Comparison of ENCODE assay signal across 8 cellular contexts in the genomic region with DNA sequence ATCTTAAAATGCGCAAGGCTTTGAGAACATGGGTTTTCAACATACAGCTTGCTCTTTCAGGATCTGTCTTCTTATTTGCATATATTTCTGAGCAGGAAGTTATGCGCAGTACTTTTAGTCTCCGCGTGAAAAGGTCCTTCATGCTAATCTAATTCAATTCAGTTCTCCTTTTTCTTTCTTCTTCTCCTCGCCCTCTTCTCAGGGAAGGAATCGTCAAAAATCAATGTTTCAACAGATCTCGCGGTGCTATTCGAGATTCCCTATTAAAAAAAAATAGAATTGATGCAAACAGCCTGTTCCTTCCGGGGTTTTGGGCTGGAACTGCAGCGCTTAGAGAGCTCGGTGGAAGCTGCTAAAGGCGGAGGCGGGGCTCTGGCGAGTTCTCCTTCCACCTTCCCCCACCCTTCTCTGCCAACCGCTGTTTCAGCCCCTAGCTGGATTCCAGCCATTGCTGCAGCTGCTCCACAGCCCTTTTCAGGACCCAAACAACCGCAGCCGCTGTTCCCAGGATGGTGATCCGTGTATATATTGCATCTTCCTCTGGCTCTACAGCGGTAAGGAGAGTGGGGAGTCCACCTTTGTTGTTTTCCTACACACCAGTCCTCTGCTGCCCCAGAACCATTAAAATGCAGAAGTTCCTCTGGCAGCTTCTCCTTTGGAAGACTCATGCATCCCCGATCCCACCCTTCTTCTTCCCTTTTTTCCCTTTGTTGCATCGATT. TPM values are rescaled to one million over a fixed set of nuclear protein-coding genes. Genes with fewer than 3 reads are reported as not detected.
DNase-seq lines count a peak whose midpoint lies in the region; ATAC-seq, FAIRE-seq and TF ChIP-seq lines count a peak whose summit lies in the region.

A gene with protein sequence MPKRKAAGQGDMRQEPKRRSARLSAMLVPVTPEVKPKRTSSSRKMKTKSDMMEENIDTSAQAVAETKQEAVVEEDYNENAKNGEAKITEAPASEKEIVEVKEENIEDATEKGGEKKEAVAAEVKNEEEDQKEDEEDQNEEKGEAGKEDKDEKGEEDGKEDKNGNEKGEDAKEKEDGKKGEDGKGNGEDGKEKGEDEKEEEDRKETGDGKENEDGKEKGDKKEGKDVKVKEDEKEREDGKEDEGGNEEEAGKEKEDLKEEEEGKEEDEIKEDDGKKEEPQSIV (minus strand): TSS at position 222 of the 721 bp plus-strand sequence. CDS start 80,364 bp downstream, outside the sequence.
A gene (plus strand): TSS at position 411 of the 721 bp plus-strand sequence. CDS start 99 bp downstream, at position 510.

- H3K27me3 ChIP-seq in keratinocyte (ENCODE audit: control insufficient read depth, extremely low read depth, insufficient read depth, low read length): no peaks in the 10 kb centered on the region

- no peaks in the 10 kb centered on the region for H3K36me3 ChIP-seq in keratinocyte (ENCODE audit: control insufficient read depth in 2 of 2, extremely low read depth in 1 of 2, insufficient read depth in 2 of 2, low read length in 2 of 2)

- H3K79me2 ChIP-seq in keratinocyte (ENCODE audit: control insufficient read depth, insufficient read depth, low read length): peaks cover 7% of the 10 kb centered on the region

- H2AFZ ChIP-seq in keratinocyte (ENCODE audit: control insufficient read depth, low read length): peak within 1 kb of the TSS; percentile 88

- peak; percentile 97 for ATAC-seq in HG02588 (IDR thresholded peaks at IDR 0.05; ENCODE audit: unreplicated experiment)
- peak; percentile 95 to 97 for ATAC-seq in activated CD4-positive, CD25-positive, alpha-beta regulatory T cell treated with anti-CD3 and anti-CD28 coated beads, Interleukin-2, amount 50 U/mL, for 24 hours

- H3K27ac ChIP-seq in keratinocyte (ENCODE audit: control insufficient read depth, insufficient read depth, low read length): peak within 1 kb of the TSS; percentile 69

- H3K4me1 ChIP-seq in keratinocyte (ENCODE audit: control insufficient read depth, extremely low read depth, insufficient read depth, low read length): peaks cover 4% of the 10 kb centered on the region

- no peaks in the 10 kb centered on the region for H4K20me1 ChIP-seq in keratinocyte (ENCODE audit: control insufficient read depth, extremely low read depth, insufficient read depth, low read length)

- DNase-seq in NCI-H1105 treated with DMSO at 0.1 percent for 48 hours (lab: John Stamatoyannopoulos, UW) (peak; percentile 46), cerebellar cortex (ENCODE audit: low spot score) (peak; percentile 62), keratinocyte (ENCODE audit: low read depth, low spot score) (peak; percentile 28), cerebellum (ENCODE audit: low spot score) (no peak)
- DNase-seq in stimulated activated CD4-positive, alpha-beta T cell treated with anti-CD3 and anti-CD28 coated beads, Interleukin-12 subunit alpha, Interleukin-12 subunit beta, amount 100 ng/mL, for 48 hours (ENCODE audit: low read depth in 2 of 3, low spot score in 1 of 3): peak; percentile 41 to 52 (median 48)

- peak within 1 kb of the TSS; percentile 88 for H3K4me2 ChIP-seq in keratinocyte (ENCODE audit: control insufficient read depth, extremely low read depth, insufficient read depth, low read depth, low read length)

- no peaks in the 10 kb centered on the region for H3K9me1 ChIP-seq in keratinocyte (ENCODE audit: control insufficient read depth, extremely low read depth, insufficient read depth, low read length)

- TF ChIP-seq CTCF in GM12875 (IDR thresholded peaks at IDR 0.05; ENCODE audit: borderline replicate concordance, insufficient read depth, low read depth, low read length): no peak
- no peak for TF ChIP-seq CTCF in keratinocyte (optimal IDR thresholded peaks at IDR 0.05 in 1 of 3, IDR thresholded peaks at IDR 0.05 in 1 of 3, conservative IDR thresholded peaks at IDR 0.05 in 1 of 3; ENCODE audit: extremely low read depth in 1 of 3, insufficient read depth in 2 of 3, low read length in 3 of 3)

- H3K4me3 ChIP-seq in GM12875 (ENCODE audit: low read depth, low read length) (peak within 1 kb of the TSS; percentile 76), keratinocyte (ENCODE audit: control insufficient read depth in 2 of 3, extremely low read depth in 1 of 3, insufficient read depth in 2 of 3, low read depth in 1 of 3, low read length in 3 of 3) (peak within 1 kb of the TSS; percentile 47 to 86 (median 77))

- no peak for FAIRE-seq in keratinocyte (lab: Jason Lieb, UNC)

- dilution Hi-C loops in keratinocyte (cut with MboI; ENCODE audit: extremely low pct_ligation_motif_present, low sequenced_read_pairs): no loop called here

- H3K9me3 ChIP-seq in keratinocyte (ENCODE audit: control insufficient read depth, low read depth, low read length): no peaks in the 10 kb centered on the region

- peak within 1 kb of the TSS; percentile 75 for H3K9ac ChIP-seq in keratinocyte (ENCODE audit: control insufficient read depth, extremely low read depth, insufficient read depth, low read length)

RNA-seq across cellular contexts. Expression of the first gene that starts in this region (rescaled TPM):
- polyA plus RNA-seq in keratinocyte: 1.7 to 2.2 TPM (median 1.9 TPM) in 3 replicates
- 2.0 TPM for polyA plus RNA-seq in keratinocyte (2011; ENCODE audit: low read depth)
- 1.6 and 2.9 TPM in 2 replicates for polyA plus RNA-seq in keratinocyte (2011; cell fraction: cytosol; rRNA removed)
- 2.1 and 2.3 TPM in 2 replicates for polyA plus RNA-seq in keratinocyte (2011; cell fraction: nucleus; rRNA removed)
- 1.3 and 2.9 TPM in 2 replicates for polyA plus RNA-seq in keratinocyte (2012; ENCODE audit: low replicate concordance)
- polyA minus RNA-seq in keratinocyte: 0.46 to 2.5 TPM in 2 of 3 replicates, not detected in the other
- polyA minus RNA-seq in keratinocyte (2011; cell fraction: cytosol; rRNA and poly(A)+ RNA removed): not detected
- 3.2 TPM in 1 of 2 replicates, not detected in the other for polyA minus RNA-seq in keratinocyte (2011; cell fraction: nucleus; rRNA and poly(A)+ RNA removed)
- 2.4 TPM for total RNA-seq in cerebellum

RNA-seq across cellular contexts. Expression of the second gene that starts in this region (rescaled TPM):
- polyA plus RNA-seq in keratinocyte: 72.5 to 92.0 TPM (median 82.4 TPM) in 3 replicates
- 12.4 TPM for polyA plus RNA-seq in keratinocyte (2011; ENCODE audit: low read depth)
- polyA plus RNA-seq in keratinocyte (2011; cell fraction: cytosol; rRNA removed): 113 and 204 TPM in 2 replicates
- 50.8 and 57.0 TPM in 2 replicates for polyA plus RNA-seq in keratinocyte (2011; cell fraction: nucleus; rRNA removed)
- 26.4 and 50.7 TPM in 2 replicates for polyA plus RNA-seq in keratinocyte (2012; ENCODE audit: low replicate concordance)
- 8.6 to 39.6 TPM (median 35.5 TPM) in 3 replicates for polyA minus RNA-seq in keratinocyte
- polyA minus RNA-seq in keratinocyte (2011; cell fraction: cytosol; rRNA and poly(A)+ RNA removed): 35.5 TPM
- polyA minus RNA-seq in keratinocyte (2011; cell fraction: nucleus; rRNA and poly(A)+ RNA removed): 11.3 and 27.0 TPM in 2 replicates
- total RNA-seq in cerebellum: 64.1 TPM
